In genomic region chr1:29736582-29737188, GRCh38 we compare ENCODE assay signal across 9 cellular contexts.
DNase-seq lines count a peak whose midpoint lies in the region; ATAC-seq, FAIRE-seq and TF ChIP-seq lines count a peak whose summit lies in the region.
"Had no signal": no experiment of that assay in that cellular context is flagged by ENCODE, and none has a peak within 500 bp of the region (broad histone marks: within the 10 kb centered on the region; RNA-seq: fewer than 3 reads in every experiment).

No MANE protein-coding gene starts in this region.

- TF ChIP-seq CTCF in liver (IDR thresholded peaks at IDR 0.05; ENCODE audit: low read depth, low read length, missing input control), result no peak

- H3K4me3 ChIP-seq in Karpas-422 (ENCODE audit: low read length), result no peak overlapping the region
- no peak overlapping the region for H3K4me3 ChIP-seq in liver (ENCODE audit: low read depth in 1 of 3, low read length in 3 of 3)
- H3K4me3 ChIP-seq: pancreas had no signal

- TF ChIP-seq RAD21 in liver (IDR thresholded peaks at IDR 0.05), result no peak

- no peaks in the 10 kb centered on the region for H4K20me1 ChIP-seq in Karpas-422 (ENCODE audit: insufficient read depth, low read depth, low read length)

- FAIRE-seq in GM12891 (lab: Jason Lieb, UNC), result no peak
- FAIRE-seq: pancreas had no signal

- H3K4me1 ChIP-seq in Karpas-422 (ENCODE audit: low read length) (no peaks in the 10 kb centered on the region), liver (ENCODE audit: control insufficient read depth in 4 of 4, insufficient read depth in 4 of 4, low read length in 3 of 4) (no peaks in the 10 kb centered on the region)
- H3K4me1 ChIP-seq: pancreas had no signal

- no peak overlapping the region for H3K4me2 ChIP-seq in Karpas-422 (ENCODE audit: low read depth, low read length, poor library complexity, severe bottlenecking)

- TF ChIP-seq POLR2A in GM12891 (IDR thresholded peaks at IDR 0.05; ENCODE audit: low read depth, low read length), result no peak

- H2AFZ ChIP-seq in Karpas-422 (ENCODE audit: low read length), result no peak overlapping the region

- H3K27me3 ChIP-seq in Karpas-422 (ENCODE audit: low read length) (no peaks in the 10 kb centered on the region), liver (ENCODE audit: control insufficient read depth in 4 of 4, insufficient read depth in 4 of 4, low read length in 3 of 4) (no peaks in the 10 kb centered on the region)
- H3K27me3 ChIP-seq: pancreas had no signal

- H3K9ac ChIP-seq in Karpas-422 (ENCODE audit: low read length) (no peak overlapping the region), liver (ENCODE audit: low read depth in 1 of 2, low read length in 2 of 2) (no peak overlapping the region)

- ATAC-seq in esophagus mucosa, result no peak
- no peak for ATAC-seq in GM18907 (IDR thresholded peaks at IDR 0.05; ENCODE audit: unreplicated experiment)

- H3K79me2 ChIP-seq in Karpas-422 (ENCODE audit: low read length), result no peaks in the 10 kb centered on the region

- no peaks in the 10 kb centered on the region for H3K9me3 ChIP-seq in Karpas-422 (ENCODE audit: low read length)
- H3K9me3 ChIP-seq in liver (ENCODE audit: control insufficient read depth in 4 of 4, low read length in 3 of 4), result no peaks in the 10 kb centered on the region
- H3K9me3 ChIP-seq: pancreas had no signal

- 67% methylated on average over 5 of the region's 5 CpGs for WGBS in liver

- H3K36me3 ChIP-seq in Karpas-422 (ENCODE audit: insufficient read depth, low read length), result no peaks in the 10 kb centered on the region
- no peaks in the 10 kb centered on the region for H3K36me3 ChIP-seq in liver (ENCODE audit: control insufficient read depth in 4 of 4, insufficient read depth in 3 of 4, low read depth in 1 of 4, low read length in 3 of 4)
- H3K36me3 ChIP-seq: pancreas had no signal

- no peaks in the 10 kb centered on the region for H3K9me2 ChIP-seq in Karpas-422 (replicated peaks; ENCODE audit: insufficient read depth, low read length)

- DNase-seq in EH (ENCODE audit: low read depth) (peak; percentile 65), Karpas-422 (peak; percentile 78), amniotic stem cell (lab: John Stamatoyannopoulos, UW) (peak; percentile 27), NCI-H524 treated with DMSO at 0.1 percent for 48 hours (lab: John Stamatoyannopoulos, UW) (no peak), GM12891 (ENCODE audit: insufficient read length, low spot score) (no peak)

- no peak overlapping the region for H3K27ac ChIP-seq in Karpas-422 (ENCODE audit: low read length)
- H3K27ac ChIP-seq in liver (ENCODE audit: low read depth in 1 of 2, low read length in 2 of 2), result no peak overlapping the region
- H3K27ac ChIP-seq: pancreas had no signal

TF ChIP-seq in liver, 16 proteins besides CTCF, POLR2A, EP300 and RAD21:
- TF ChIP-seq, protein P1, sequence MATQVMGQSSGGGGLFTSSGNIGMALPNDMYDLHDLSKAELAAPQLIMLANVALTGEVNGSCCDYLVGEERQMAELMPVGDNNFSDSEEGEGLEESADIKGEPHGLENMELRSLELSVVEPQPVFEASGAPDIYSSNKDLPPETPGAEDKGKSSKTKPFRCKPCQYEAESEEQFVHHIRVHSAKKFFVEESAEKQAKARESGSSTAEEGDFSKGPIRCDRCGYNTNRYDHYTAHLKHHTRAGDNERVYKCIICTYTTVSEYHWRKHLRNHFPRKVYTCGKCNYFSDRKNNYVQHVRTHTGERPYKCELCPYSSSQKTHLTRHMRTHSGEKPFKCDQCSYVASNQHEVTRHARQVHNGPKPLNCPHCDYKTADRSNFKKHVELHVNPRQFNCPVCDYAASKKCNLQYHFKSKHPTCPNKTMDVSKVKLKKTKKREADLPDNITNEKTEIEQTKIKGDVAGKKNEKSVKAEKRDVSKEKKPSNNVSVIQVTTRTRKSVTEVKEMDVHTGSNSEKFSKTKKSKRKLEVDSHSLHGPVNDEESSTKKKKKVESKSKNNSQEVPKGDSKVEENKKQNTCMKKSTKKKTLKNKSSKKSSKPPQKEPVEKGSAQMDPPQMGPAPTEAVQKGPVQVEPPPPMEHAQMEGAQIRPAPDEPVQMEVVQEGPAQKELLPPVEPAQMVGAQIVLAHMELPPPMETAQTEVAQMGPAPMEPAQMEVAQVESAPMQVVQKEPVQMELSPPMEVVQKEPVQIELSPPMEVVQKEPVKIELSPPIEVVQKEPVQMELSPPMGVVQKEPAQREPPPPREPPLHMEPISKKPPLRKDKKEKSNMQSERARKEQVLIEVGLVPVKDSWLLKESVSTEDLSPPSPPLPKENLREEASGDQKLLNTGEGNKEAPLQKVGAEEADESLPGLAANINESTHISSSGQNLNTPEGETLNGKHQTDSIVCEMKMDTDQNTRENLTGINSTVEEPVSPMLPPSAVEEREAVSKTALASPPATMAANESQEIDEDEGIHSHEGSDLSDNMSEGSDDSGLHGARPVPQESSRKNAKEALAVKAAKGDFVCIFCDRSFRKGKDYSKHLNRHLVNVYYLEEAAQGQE (IDR thresholded peaks at IDR 0.05), result peak; percentile 99
- TF ChIP-seq JUND (IDR thresholded peaks at IDR 0.05), result no peak

TF ChIP-seq in GM12891, 5 proteins besides CTCF, POLR2A, EP300 and RAD21:
- no peak for TF ChIP-seq SPI1 (IDR thresholded peaks at IDR 0.05; ENCODE audit: low read depth, low read length)
- TF ChIP-seq POU2F2 (IDR thresholded peaks at IDR 0.05; ENCODE audit: low read depth, low read length), result no peak

Comparison
In these comparisons a context has a peak if more than half of its experiments do, and no peak if none do; other contexts are left out.
1. DNase-seq: peak in EH (single experiment), Karpas-422 (single experiment) and amniotic stem cell (single experiment); none in NCI-H524 treated with DMSO at 0.1 percent for 48 hours (single experiment) and GM12891 (single experiment).